ENCODE assay signal across 1 cellular context in the genomic region with DNA sequence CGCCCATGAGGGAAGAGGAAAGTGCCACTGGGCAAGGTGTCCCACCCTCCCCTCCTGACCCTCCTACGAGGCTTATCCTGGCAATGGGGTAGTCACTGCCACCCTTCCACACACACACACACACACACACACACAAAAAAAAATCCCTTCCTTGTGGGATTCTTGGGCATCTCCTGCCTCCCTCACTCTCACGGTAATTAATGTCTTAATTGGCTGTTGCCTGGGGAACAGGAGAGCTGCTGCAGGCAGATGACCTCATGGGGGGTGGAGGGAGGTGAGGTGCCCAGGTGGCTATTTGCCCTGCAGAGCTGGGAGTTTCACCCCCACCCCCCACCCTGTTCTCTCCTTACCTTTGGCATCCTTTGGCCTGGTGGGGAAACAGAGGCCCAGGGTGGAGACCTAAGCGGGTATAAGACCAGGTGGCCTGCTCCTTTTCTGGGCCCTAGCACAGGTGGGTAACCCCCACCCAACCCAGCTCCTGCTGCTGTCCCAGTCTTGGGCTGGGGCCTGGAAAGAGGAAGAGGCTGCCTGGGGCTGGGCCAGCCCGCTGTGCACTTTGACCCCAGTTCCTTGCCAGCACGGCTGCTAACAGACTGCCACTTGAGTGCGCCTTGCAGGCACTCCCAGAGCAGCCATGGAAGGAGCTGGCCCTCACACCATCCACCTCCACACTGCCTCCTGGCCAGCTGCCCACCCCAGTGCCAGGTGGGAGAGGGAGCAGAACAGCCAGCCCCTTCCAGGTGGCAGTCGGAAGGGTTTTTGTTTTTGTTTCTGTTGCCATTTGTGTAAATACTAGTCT.
TF ChIP-seq lines count a peak whose summit lies in the region.

No MANE protein-coding gene starts in this region.

TF ChIP-seq in IMR-90, 13 proteins besides CTCF, POLR2A, EP300 and RAD21:
- TF ChIP-seq MAFK (IDR thresholded peaks at IDR 0.05; ENCODE audit: low read depth, low read length) (no peak), RCOR1 (IDR thresholded peaks at IDR 0.05; ENCODE audit: insufficient replicate concordance, low read length) (no peak), FOS (IDR thresholded peaks at IDR 0.05; ENCODE audit: low read depth, low read length) (no peak), MXI1 (IDR thresholded peaks at IDR 0.05; ENCODE audit: borderline replicate concordance, low read depth, low read length) (no peak)
